Comparison of ENCODE assay signal across 1 cellular context in the genomic region with DNA sequence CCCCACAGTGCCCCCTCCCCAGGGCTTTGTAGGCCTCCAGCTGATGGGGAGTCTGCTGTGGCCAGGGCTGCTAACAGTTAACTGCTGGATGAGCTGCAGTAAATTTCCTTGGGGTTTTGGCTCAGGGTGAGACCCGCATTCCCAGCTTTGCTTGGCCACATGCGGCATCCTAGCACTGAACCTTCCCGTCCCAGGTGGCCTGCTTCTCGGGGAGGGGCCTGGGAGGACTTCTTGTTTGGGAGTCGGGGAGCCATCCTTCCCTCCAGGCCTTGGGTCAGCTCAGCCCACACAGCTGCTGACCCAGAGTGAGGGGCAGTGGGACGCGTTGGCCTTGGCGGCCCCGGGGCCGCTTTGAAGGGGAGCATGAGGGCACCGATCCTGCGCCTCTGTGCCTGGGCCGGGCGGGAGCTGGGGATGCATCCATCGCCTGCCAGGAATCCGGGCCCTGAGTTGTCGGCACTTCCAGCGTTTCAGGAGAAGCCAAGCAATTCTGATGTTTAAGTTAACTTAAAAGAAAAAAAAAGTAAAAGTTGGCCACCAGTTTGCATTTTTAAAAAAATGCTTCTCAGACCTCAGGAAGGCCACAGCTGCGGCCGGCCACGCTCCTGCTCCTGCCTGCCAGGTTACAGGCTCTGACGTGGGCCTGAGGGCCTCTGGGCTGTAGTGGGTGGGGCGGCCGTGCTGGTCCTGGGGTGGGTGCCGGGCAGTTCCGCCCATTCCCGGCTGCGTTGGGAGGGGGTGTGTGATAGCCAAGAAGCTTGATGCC.
TF ChIP-seq lines count a peak whose summit lies in the region.

No MANE protein-coding gene starts in this region.

TF ChIP-seq in GM23338, 12 proteins besides CTCF, POLR2A, EP300 and RAD21:
- TF ChIP-seq, protein P1, sequence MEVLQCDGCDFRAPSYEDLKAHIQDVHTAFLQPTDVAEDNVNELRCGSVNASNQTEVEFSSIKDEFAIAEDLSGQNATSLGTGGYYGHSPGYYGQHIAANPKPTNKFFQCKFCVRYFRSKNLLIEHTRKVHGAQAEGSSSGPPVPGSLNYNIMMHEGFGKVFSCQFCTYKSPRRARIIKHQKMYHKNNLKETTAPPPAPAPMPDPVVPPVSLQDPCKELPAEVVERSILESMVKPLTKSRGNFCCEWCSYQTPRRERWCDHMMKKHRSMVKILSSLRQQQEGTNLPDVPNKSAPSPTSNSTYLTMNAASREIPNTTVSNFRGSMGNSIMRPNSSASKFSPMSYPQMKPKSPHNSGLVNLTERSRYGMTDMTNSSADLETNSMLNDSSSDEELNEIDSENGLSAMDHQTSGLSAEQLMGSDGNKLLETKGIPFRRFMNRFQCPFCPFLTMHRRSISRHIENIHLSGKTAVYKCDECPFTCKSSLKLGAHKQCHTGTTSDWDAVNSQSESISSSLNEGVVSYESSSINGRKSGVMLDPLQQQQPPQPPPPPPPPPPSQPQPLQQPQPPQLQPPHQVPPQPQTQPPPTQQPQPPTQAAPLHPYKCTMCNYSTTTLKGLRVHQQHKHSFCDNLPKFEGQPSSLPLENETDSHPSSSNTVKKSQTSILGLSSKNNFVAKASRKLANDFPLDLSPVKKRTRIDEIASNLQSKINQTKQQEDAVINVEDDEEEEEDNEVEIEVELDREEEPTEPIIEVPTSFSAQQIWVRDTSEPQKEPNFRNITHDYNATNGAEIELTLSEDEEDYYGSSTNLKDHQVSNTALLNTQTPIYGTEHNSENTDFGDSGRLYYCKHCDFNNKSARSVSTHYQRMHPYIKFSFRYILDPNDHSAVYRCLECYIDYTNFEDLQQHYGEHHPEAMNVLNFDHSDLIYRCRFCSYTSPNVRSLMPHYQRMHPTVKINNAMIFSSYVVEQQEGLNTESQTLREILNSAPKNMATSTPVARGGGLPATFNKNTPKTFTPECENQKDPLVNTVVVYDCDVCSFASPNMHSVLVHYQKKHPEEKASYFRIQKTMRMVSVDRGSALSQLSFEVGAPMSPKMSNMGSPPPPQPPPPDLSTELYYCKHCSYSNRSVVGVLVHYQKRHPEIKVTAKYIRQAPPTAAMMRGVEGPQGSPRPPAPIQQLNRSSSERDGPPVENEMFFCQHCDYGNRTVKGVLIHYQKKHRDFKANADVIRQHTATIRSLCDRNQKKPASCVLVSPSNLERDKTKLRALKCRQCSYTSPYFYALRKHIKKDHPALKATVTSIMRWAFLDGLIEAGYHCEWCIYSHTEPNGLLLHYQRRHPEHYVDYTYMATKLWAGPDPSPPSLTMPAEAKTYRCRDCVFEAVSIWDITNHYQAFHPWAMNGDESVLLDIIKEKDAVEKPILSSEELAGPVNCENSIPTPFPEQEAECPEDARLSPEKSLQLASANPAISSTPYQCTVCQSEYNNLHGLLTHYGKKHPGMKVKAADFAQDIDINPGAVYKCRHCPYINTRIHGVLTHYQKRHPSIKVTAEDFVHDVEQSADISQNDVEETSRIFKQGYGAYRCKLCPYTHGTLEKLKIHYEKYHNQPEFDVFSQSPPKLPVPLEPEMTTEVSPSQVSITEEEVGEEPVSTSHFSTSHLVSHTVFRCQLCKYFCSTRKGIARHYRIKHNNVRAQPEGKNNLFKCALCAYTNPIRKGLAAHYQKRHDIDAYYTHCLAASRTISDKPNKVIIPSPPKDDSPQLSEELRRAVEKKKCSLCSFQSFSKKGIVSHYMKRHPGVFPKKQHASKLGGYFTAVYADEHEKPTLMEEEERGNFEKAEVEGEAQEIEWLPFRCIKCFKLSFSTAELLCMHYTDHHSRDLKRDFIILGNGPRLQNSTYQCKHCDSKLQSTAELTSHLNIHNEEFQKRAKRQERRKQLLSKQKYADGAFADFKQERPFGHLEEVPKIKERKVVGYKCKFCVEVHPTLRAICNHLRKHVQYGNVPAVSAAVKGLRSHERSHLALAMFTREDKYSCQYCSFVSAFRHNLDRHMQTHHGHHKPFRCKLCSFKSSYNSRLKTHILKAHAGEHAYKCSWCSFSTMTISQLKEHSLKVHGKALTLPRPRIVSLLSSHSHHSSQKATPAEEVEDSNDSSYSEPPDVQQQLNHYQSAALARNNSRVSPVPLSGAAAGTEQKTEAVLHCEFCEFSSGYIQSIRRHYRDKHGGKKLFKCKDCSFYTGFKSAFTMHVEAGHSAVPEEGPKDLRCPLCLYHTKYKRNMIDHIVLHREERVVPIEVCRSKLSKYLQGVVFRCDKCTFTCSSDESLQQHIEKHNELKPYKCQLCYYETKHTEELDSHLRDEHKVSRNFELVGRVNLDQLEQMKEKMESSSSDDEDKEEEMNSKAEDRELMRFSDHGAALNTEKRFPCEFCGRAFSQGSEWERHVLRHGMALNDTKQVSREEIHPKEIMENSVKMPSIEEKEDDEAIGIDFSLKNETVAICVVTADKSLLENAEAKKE (CRISPR knock-in tag; IDR thresholded peaks at IDR 0.05): no peak
- TF ChIP-seq EZH2 (IDR thresholded peaks at IDR 0.05; ENCODE audit: low read depth, unreplicated experiment) (no peak), STAT1 (IDR thresholded peaks at IDR 0.05; ENCODE audit: unreplicated experiment) (no peak)
- TF ChIP-seq, protein P2, sequence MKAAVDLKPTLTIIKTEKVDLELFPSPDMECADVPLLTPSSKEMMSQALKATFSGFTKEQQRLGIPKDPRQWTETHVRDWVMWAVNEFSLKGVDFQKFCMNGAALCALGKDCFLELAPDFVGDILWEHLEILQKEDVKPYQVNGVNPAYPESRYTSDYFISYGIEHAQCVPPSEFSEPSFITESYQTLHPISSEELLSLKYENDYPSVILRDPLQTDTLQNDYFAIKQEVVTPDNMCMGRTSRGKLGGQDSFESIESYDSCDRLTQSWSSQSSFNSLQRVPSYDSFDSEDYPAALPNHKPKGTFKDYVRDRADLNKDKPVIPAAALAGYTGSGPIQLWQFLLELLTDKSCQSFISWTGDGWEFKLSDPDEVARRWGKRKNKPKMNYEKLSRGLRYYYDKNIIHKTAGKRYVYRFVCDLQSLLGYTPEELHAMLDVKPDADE (IDR thresholded peaks at IDR 0.05): no peak
TF ChIP-seq in GM23338: peak in this region for 0.
